ENCODE assay signal across 8 cellular contexts in the genomic region with DNA sequence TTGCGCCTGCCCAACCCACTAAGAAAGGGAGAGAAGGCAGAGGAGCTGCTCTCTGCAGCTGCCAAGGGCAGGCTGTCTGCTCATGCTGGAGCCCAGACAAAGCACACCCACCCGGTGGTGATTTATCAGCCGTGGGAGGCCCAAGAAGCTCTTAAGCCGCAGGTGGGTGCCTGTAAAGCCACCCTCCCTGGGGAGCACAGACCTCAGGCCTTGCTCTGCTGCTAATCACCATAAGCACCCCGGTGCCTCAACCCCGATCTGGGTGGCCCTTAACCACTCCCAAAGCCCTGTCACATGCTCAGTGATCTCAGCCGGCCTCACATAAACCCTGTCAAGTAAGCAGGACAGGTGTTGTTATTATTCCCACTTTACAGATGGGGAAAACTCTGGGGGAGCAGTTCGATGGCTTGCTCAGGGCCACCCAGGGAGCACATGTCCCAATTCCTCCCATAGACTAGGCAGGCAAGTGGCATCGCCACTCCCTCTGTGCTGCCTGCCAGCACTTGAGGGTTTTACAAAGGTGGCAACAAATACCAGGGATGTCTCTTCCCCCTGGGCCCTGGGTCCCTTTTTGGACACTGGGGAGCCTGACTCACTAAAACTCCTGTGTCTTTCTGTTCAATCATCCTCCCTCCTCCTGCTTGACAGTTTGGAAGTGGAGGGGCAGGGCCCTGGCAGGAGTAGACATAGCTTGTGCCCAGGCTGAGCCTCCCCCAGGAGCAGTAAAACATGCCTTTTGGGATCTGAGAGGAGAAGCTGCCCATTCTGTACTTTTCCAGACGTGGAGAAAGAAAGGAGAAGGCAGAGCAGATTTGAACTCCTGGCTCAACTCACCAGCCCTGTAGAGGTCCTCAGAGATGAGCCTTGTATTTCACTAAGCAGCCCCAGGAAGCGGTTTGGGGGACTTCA.
DNase-seq lines count a peak whose midpoint lies in the region; ATAC-seq and TF ChIP-seq lines count a peak whose summit lies in the region.

No MANE protein-coding gene starts in this region.

- ATAC-seq in GM18870 (IDR thresholded peaks at IDR 0.05; ENCODE audit: unreplicated experiment) (peak; percentile 35), HG02852 (IDR thresholded peaks at IDR 0.05; ENCODE audit: unreplicated experiment) (peak; percentile 48)
- ATAC-seq in activated CD8-positive, alpha-beta memory T cell treated with anti-CD3 and anti-CD28 coated beads, Interleukin-2, amount 10 ng/mL, durations not matched to agents 7 days and 5 days: no peak

- H3K4me1 Mint-ChIP-seq in progenitor cell of endocrine pancreas (ENCODE audit: low read depth) (peaks cover 24% of the 10 kb centered on the region), glutamatergic neuron (ENCODE audit: low read depth, unreplicated experiment) (no peaks in the 10 kb centered on the region)
- H3K4me1 Mint-ChIP-seq in activated CD8-positive, alpha-beta memory T cell treated with anti-CD3 and anti-CD28 coated beads, Interleukin-2, amount 10 ng/mL, durations not matched to agents 7 days and 5 days: peaks cover 21% of the 10 kb centered on the region

- TF ChIP-seq CTCF in RWPE1 (conservative IDR thresholded peaks at IDR 0.05; ENCODE audit: low read depth) (no peak), progenitor cell of endocrine pancreas (IDR thresholded peaks at IDR 0.05; ENCODE audit: unreplicated experiment) (no peak), glutamatergic neuron (IDR thresholded peaks at IDR 0.05; ENCODE audit: partially characterized antibody, unreplicated experiment) (no peak)

- no peaks in the 10 kb centered on the region for H3K27me3 Mint-ChIP-seq in progenitor cell of endocrine pancreas
- H3K27me3 Mint-ChIP-seq in glutamatergic neuron (ENCODE audit: unreplicated experiment): peaks cover 4% of the 10 kb centered on the region
- H3K27me3 Mint-ChIP-seq in activated CD8-positive, alpha-beta memory T cell treated with anti-CD3 and anti-CD28 coated beads, Interleukin-2, amount 10 ng/mL, durations not matched to agents 7 days and 5 days: no peaks in the 10 kb centered on the region

- POLR2A ChIA-PET in RWPE1 (lab: Yijun Ruan, JAX; ENCODE audit: low non-redundant PET): no interaction called here

- H3K36me3 Mint-ChIP-seq in progenitor cell of endocrine pancreas (ENCODE audit: insufficient read depth): peaks cover 24% of the 10 kb centered on the region
- peaks cover 17% of the 10 kb centered on the region for H3K36me3 Mint-ChIP-seq in glutamatergic neuron (ENCODE audit: unreplicated experiment)
- H3K36me3 Mint-ChIP-seq in activated CD8-positive, alpha-beta memory T cell treated with anti-CD3 and anti-CD28 coated beads, Interleukin-2, amount 10 ng/mL, durations not matched to agents 7 days and 5 days: peaks cover 3% of the 10 kb centered on the region

- peak overlapping the region; percentile 79 for H3K27ac ChIP-seq in RWPE1

- H3K4me3 Mint-ChIP-seq in progenitor cell of endocrine pancreas (ENCODE audit: low read depth) (no peak overlapping the region), glutamatergic neuron (ENCODE audit: unreplicated experiment) (no peak overlapping the region)
- H3K4me3 Mint-ChIP-seq in activated CD8-positive, alpha-beta memory T cell treated with anti-CD3 and anti-CD28 coated beads, Interleukin-2, amount 10 ng/mL, durations not matched to agents 7 days and 5 days: no peak overlapping the region

- H3K9me3 Mint-ChIP-seq in progenitor cell of endocrine pancreas (ENCODE audit: low read depth): peaks cover 11% of the 10 kb centered on the region
- H3K9me3 Mint-ChIP-seq in glutamatergic neuron (ENCODE audit: unreplicated experiment): peaks cover 12% of the 10 kb centered on the region
- peaks cover 7% of the 10 kb centered on the region for H3K9me3 Mint-ChIP-seq in activated CD8-positive, alpha-beta memory T cell treated with anti-CD3 and anti-CD28 coated beads, Interleukin-2, amount 10 ng/mL, durations not matched to agents 7 days and 5 days (ENCODE audit: low read depth)

- CTCF ChIA-PET in RWPE1 (lab: Yijun Ruan, JAX): interaction anchor here (0.6 kb wide), 1 partner anchor 46 kb away, joined by 3 read pairs; no protein-coding TSS in a partner anchor
- CTCF ChIA-PET in activated CD8-positive, alpha-beta memory T cell treated with anti-CD3 and anti-CD28 coated beads, Interleukin-2, amount 10 ng/mL, durations not matched to agents 7 days and 5 days (lab: Charles Lee): no interaction called here

- H3K27ac Mint-ChIP-seq in progenitor cell of endocrine pancreas: peak overlapping the region; percentile 59
- no peak overlapping the region for H3K27ac Mint-ChIP-seq in glutamatergic neuron (ENCODE audit: unreplicated experiment)
- no peak overlapping the region for H3K27ac Mint-ChIP-seq in activated CD8-positive, alpha-beta memory T cell treated with anti-CD3 and anti-CD28 coated beads, Interleukin-2, amount 10 ng/mL, durations not matched to agents 7 days and 5 days

- DNase-seq in RWPE1 (ENCODE audit: low spot score): no peak
- DNase-seq in progenitor cell of endocrine pancreas (ENCODE audit: low spot score, unreplicated experiment): no peak
- DNase-seq in activated CD4-positive, CD25-positive, alpha-beta regulatory T cell treated with anti-CD3 and anti-CD28 coated beads, Interleukin-2, amount 50 U/mL, for 72 hours: no peak
- no peak for DNase-seq in NCI-H2196 treated with DMSO at 0.1 percent for 48 hours (lab: John Stamatoyannopoulos, UW; ENCODE audit: unreplicated experiment)
- DNase-seq in glutamatergic neuron: no peak
- DNase-seq in activated CD8-positive, alpha-beta memory T cell treated with anti-CD3 and anti-CD28 coated beads, Interleukin-2, amount 10 ng/mL, durations not matched to agents 7 days and 5 days: no peak
